ENCODE assay signal across 8 cellular contexts in genomic region chr14:73491977-73492552, GRCh38. TPM values are rescaled to one million over a fixed set of nuclear protein-coding genes. Genes with fewer than 3 reads are reported as not detected.
A peak's percentile ranks its signal among the peaks of the same experiment; 100 is the strongest.
DNase-seq lines count a peak whose midpoint lies in the region; ATAC-seq and TF ChIP-seq lines count a peak whose summit lies in the region.

No MANE protein-coding gene starts in this region.

- peak overlapping the region; percentile 70 to 96 (median 87) for H3K27ac Mint-ChIP-seq in CD4-positive, alpha-beta memory T cell
- H3K27ac Mint-ChIP-seq in endodermal cell = peak overlapping the region; percentile 58

- H3K27me3 Mint-ChIP-seq in CD4-positive, alpha-beta memory T cell = peaks cover 0 to 2% of the 10 kb centered on the region in 2 donors
- H3K27me3 Mint-ChIP-seq in endodermal cell (ENCODE audit: insufficient read depth) = peaks cover 6% of the 10 kb centered on the region

- 49 to 53% methylated on average over 25 to 28 of the region's 28 CpGs for WGBS in endodermal cell (ENCODE audit: insufficient coverage in 1 of 2, insufficient read length in 1 of 2), 2 experiments

- H3K9me3 ChIP-seq in CD4-positive, alpha-beta memory T cell (ENCODE audit: control insufficient read depth in 1 of 2, low read length in 2 of 2) = no peaks in the 10 kb centered on the region
- H3K9me3 ChIP-seq in NT2/D1 (ENCODE audit: insufficient read depth, low read length) (no peaks in the 10 kb centered on the region), endodermal cell (ENCODE audit: control insufficient read depth, low read length) (no peaks in the 10 kb centered on the region), neutrophil (no peaks in the 10 kb centered on the region)

- peak overlapping the region; percentile 73 to 90 (median 88) for H3K4me3 Mint-ChIP-seq in CD4-positive, alpha-beta memory T cell
- H3K4me3 Mint-ChIP-seq in endodermal cell = peak overlapping the region; percentile 72

- POLR2A ChIA-PET in CD4-positive, alpha-beta memory T cell (lab: Charles Lee; ENCODE audit: partially characterized antibody) = interaction anchor here (0.8 to 2.4 kb wide), 13 partner anchors 8 to 527 kb away, joined by 3 to 45 read pairs (median 6); partner anchors contain the start of genes ACOT4, ACOT6, BBOF1 and ENTPD5

- H3K36me3 Mint-ChIP-seq in CD4-positive, alpha-beta memory T cell = peaks cover 17 to 33% of the 10 kb centered on the region in 2 donors
- H3K36me3 Mint-ChIP-seq in endodermal cell (ENCODE audit: low read depth) = peaks cover 19% of the 10 kb centered on the region

- H3K4me1 ChIP-seq in CD4-positive, alpha-beta memory T cell (ENCODE audit: insufficient read depth, low read length) = peaks cover 45% of the 10 kb centered on the region
- H3K4me1 ChIP-seq in NT2/D1 (ENCODE audit: insufficient read depth, insufficient read length) (no peaks in the 10 kb centered on the region), endodermal cell (ENCODE audit: control insufficient read depth, insufficient read depth, low read length) (peaks cover 5% of the 10 kb centered on the region), neutrophil (ENCODE audit: control insufficient read depth in 1 of 2, insufficient read depth in 1 of 2, low read depth in 1 of 2, low read length in 1 of 2) (peaks cover 13 to 18% of the 10 kb centered on the region in 2 experiments)

- peak overlapping the region; percentile 83 for H3K27ac ChIP-seq in CD4-positive, alpha-beta memory T cell (ENCODE audit: low read depth, low read length)
- H3K27ac ChIP-seq in endodermal cell (ENCODE audit: low read depth, low read length) (no peak overlapping the region), neutrophil (peak overlapping the region; percentile 79)

- CTCF ChIA-PET in CD4-positive, alpha-beta memory T cell (lab: Charles Lee; ENCODE audit: partially characterized antibody) = interaction anchor here (0.6 to 1.1 kb wide), 2 partner anchors 17 to 320 kb away, joined by 3 read pairs; no protein-coding TSS in a partner anchor

- no peaks in the 10 kb centered on the region for H3K9me3 Mint-ChIP-seq in CD4-positive, alpha-beta memory T cell
- H3K9me3 Mint-ChIP-seq in endodermal cell = no peaks in the 10 kb centered on the region

- H3K9ac ChIP-seq in NT2/D1 (ENCODE audit: insufficient read length, low read depth) = peak overlapping the region; percentile 96
- peak overlapping the region; percentile 66 for H3K9ac ChIP-seq in endodermal cell (ENCODE audit: extremely low read depth, low read length, poor library complexity, severe bottlenecking)

- no peaks in the 10 kb centered on the region for H3K27me3 ChIP-seq in CD4-positive, alpha-beta memory T cell (ENCODE audit: insufficient read depth, low read length)
- H3K27me3 ChIP-seq in NT2/D1 (ENCODE audit: insufficient read depth, insufficient read length) = no peaks in the 10 kb centered on the region
- H3K27me3 ChIP-seq in endodermal cell (ENCODE audit: control insufficient read depth, insufficient read depth, low read length, poor library complexity, severe bottlenecking) = no peaks in the 10 kb centered on the region
- H3K27me3 ChIP-seq in neutrophil = no peaks in the 10 kb centered on the region

- H3K4me3 ChIP-seq in CD4-positive, alpha-beta memory T cell (ENCODE audit: low read length in 2 of 2) = peak overlapping the region; percentile 63 to 96
- H3K4me3 ChIP-seq in NT2/D1 (ENCODE audit: insufficient read length, low read depth) (peak overlapping the region; percentile 75), endodermal cell (ENCODE audit: low read length) (peak overlapping the region; percentile 78), neutrophil (ENCODE audit: low read depth in 1 of 2, low read length in 1 of 2) (peak overlapping the region; percentile 82 to 89)

- no peak for ATAC-seq in HG03045 (IDR thresholded peaks at IDR 0.05; ENCODE audit: unreplicated experiment)
- no peak for ATAC-seq in GM19452 (IDR thresholded peaks at IDR 0.05; ENCODE audit: unreplicated experiment)

- TF ChIP-seq CTCF in endodermal cell (conservative IDR thresholded peaks at IDR 0.05) = no peak
- TF ChIP-seq CTCF in neutrophil (IDR thresholded peaks at IDR 0.05) = no peak

- H3K36me3 ChIP-seq in CD4-positive, alpha-beta memory T cell (ENCODE audit: insufficient read depth, low read length) = no peaks in the 10 kb centered on the region
- H3K36me3 ChIP-seq in NT2/D1 (ENCODE audit: insufficient read depth, insufficient read length, low read length) (peaks cover 25% of the 10 kb centered on the region), endodermal cell (ENCODE audit: control insufficient read depth, insufficient read depth, low read length) (peaks cover 10% of the 10 kb centered on the region), neutrophil (no peaks in the 10 kb centered on the region)

- peaks cover 32 to 59% (median 45%) of the 10 kb centered on the region in 4 donors for H3K4me1 Mint-ChIP-seq in CD4-positive, alpha-beta memory T cell
- peaks cover 26% of the 10 kb centered on the region for H3K4me1 Mint-ChIP-seq in endodermal cell

- DNase-seq in CD4-positive, alpha-beta memory T cell = no peak
- DNase-seq in NT2/D1 (ENCODE audit: low read depth, low spot score) (no peak), endodermal cell (no peak), SHP77 (lab: John Stamatoyannopoulos, UW) (no peak), NCI-H446 (lab: John Stamatoyannopoulos, UW) (no peak)

- intact Hi-C loops in CD4-positive, alpha-beta memory T cell (cut with micrococcal nuclease) = loop anchor here (1.0 to 2.0 kb wide), 2 partner anchors 77 to 527 kb away; partner anchors contain the start of genes ACOT2, BBOF1 and ENTPD5

RNA-seq across cellular contexts. Expression of gene RIOX1, which starts 1.3 kb away (rescaled TPM):
- total RNA-seq in CD4-positive, alpha-beta memory T cell = 10 to 100 TPM; 34.8 to 37.0 TPM
- 10 to 100 TPM; 19.9 to 39.2 TPM for polyA plus RNA-seq in CD4-positive, alpha-beta memory T cell
- 10 to 100 TPM; 20.1 to 21.5 TPM for total RNA-seq in endodermal cell
- polyA plus RNA-seq in endodermal cell (2013, experiment 1 of 2) = 13.2 TPM
- 12.3 TPM for polyA plus RNA-seq in endodermal cell (2013, experiment 2 of 2)

RNA-seq across cellular contexts. Expression of gene NUMB, which starts 33.7 kb away (rescaled TPM):
- total RNA-seq in CD4-positive, alpha-beta memory T cell = 10 to 100 TPM; 45.3 to 47.3 TPM
- 10 to 100 TPM; 31.1 to 46.1 TPM for polyA plus RNA-seq in CD4-positive, alpha-beta memory T cell
- total RNA-seq in endodermal cell = 10 to 100 TPM; 79.9 to 85.2 TPM
- 44.4 TPM for polyA plus RNA-seq in endodermal cell (2013, experiment 1 of 2)
- 38.5 TPM for polyA plus RNA-seq in endodermal cell (2013, experiment 2 of 2)

RNA-seq across cellular contexts. Expression of gene ACOT1, which starts 44.9 kb away (rescaled TPM):
- total RNA-seq in CD4-positive, alpha-beta memory T cell = 1 to 10 TPM; 2.1 to 2.7 TPM
- 1 to 10 TPM; 3.6 to 7.1 TPM for polyA plus RNA-seq in CD4-positive, alpha-beta memory T cell
- 1 to 10 TPM; 4.2 to 4.4 TPM for total RNA-seq in endodermal cell
- 1.9 TPM for polyA plus RNA-seq in endodermal cell (2013, experiment 1 of 2)
- 3.4 TPM for polyA plus RNA-seq in endodermal cell (2013, experiment 2 of 2)
